8 cellular contexts compared by ENCODE assay signal in genomic region chr2:50401772-50402653, GRCh38.
A peak's percentile ranks its signal among the peaks of the same experiment; 100 is the strongest.
DNase-seq lines count a peak whose midpoint lies in the region; ATAC-seq, FAIRE-seq and TF ChIP-seq lines count a peak whose summit lies in the region.

No MANE protein-coding gene starts in this region.

- H3K27me3 Mint-ChIP-seq in immature natural killer cell (ENCODE audit: low read depth in 3 of 3), result no peaks in the 10 kb centered on the region

- intact Hi-C loops in K562 (cut with micrococcal nuclease), result loop anchor here (2.0 kb wide), 1 partner anchor 1455 kb away; no protein-coding TSS in a partner anchor

- peaks cover 0 to 10% (median 3%) of the 10 kb centered on the region in 6 donors for H3K9me3 Mint-ChIP-seq in immature natural killer cell

- no peaks in the 10 kb centered on the region for H3K4me1 Mint-ChIP-seq in immature natural killer cell

- H3K79me2 ChIP-seq in K562 (ENCODE audit: control insufficient read depth, insufficient read depth, low read length), result no peaks in the 10 kb centered on the region

- H4K20me1 ChIP-seq in K562 (replicated peaks; ENCODE audit: control insufficient read depth, insufficient read depth, low read length), result no peaks in the 10 kb centered on the region

- no peaks in the 10 kb centered on the region for H3K4me1 ChIP-seq in K562 (replicated peaks in 1 of 2; ENCODE audit: control insufficient read depth in 2 of 2, insufficient read depth in 2 of 2, low read length in 2 of 2)
- peaks cover 0 to 19% (median 0%) of the 10 kb centered on the region in 4 donors for H3K4me1 ChIP-seq in tibial nerve

- POLR2A ChIA-PET in K562 (lab: Yijun Ruan, JAX), result no interaction called here

- no peaks in the 10 kb centered on the region for H3K9me3 ChIP-seq in K562 (replicated peaks; ENCODE audit: control insufficient read depth, insufficient read depth, low read depth, low read length)
- no peaks in the 10 kb centered on the region for H3K9me3 ChIP-seq in tibial nerve

- no peak overlapping the region for H3K4me2 ChIP-seq in K562 (ENCODE audit: insufficient read depth, low read length)

- TF ChIP-seq POLR2A in K562 (conservative IDR thresholded peaks at IDR 0.05) (no peak), tibial nerve (IDR thresholded peaks at IDR 0.05) (no peak)

- H3K27me3 ChIP-seq in K562 (ENCODE audit: control insufficient read depth in 2 of 2, insufficient read depth in 2 of 2, low read length in 2 of 2) (no peaks in the 10 kb centered on the region), tibial nerve (no peaks in the 10 kb centered on the region)

- ATAC-seq in GM19395 (IDR thresholded peaks at IDR 0.05; ENCODE audit: unreplicated experiment) (peak; percentile 88), HG03565 (IDR thresholded peaks at IDR 0.05; ENCODE audit: unreplicated experiment) (peak; percentile 85), K562 (no peak)

- FAIRE-seq in K562 (lab: Jason Lieb, UNC), result no peak

- peak; percentile 60 to 71 for TF ChIP-seq RAD21 in K562 (CRISPR knock-in tag; conservative IDR thresholded peaks at IDR 0.05 in 1 of 2, IDR thresholded peaks at IDR 0.05 in 1 of 2)

- no peaks in the 10 kb centered on the region for H3K36me3 ChIP-seq in K562 (ENCODE audit: control insufficient read depth, insufficient read depth, low read length)
- no peaks in the 10 kb centered on the region for H3K36me3 ChIP-seq in tibial nerve

- H2AFZ ChIP-seq in K562 (ENCODE audit: low read depth, low read length), result no peak overlapping the region

- H3K27ac ChIP-seq in K562 (ENCODE audit: extremely low read depth, low read depth, low read length) (no peak overlapping the region), tibial nerve (no peak overlapping the region)

- TF ChIP-seq CTCF in K562 (IDR thresholded peaks at IDR 0.05 in 2 of 3, conservative IDR thresholded peaks at IDR 0.05 in 1 of 3; ENCODE audit: insufficient read depth in 2 of 3, low read depth in 1 of 3, low read length in 3 of 3) (peak; percentile 12 to 51 (median 49); a peak in 4 of 6 replicates), tibial nerve (IDR thresholded peaks at IDR 0.05) (peak; percentile 48 to 74 (median 66))

- H3K4me3 Mint-ChIP-seq in immature natural killer cell, result no peak overlapping the region

- no TSS peak for BruUV-seq in K562 (replicated peaks; lab: Mats Ljungman, UMichigan)

- no peak overlapping the region for H3K9ac ChIP-seq in K562 (ENCODE audit: insufficient read depth in 1 of 2, low read depth in 2 of 2, low read length in 2 of 2)

- CTCF ChIA-PET in K562 (lab: Yijun Ruan, JAX; ENCODE audit: low intra/inter-chr PET ratio), result interaction anchor here (0.8 kb wide), 1 partner anchor 1802 kb away, joined by 4 read pairs; no protein-coding TSS in a partner anchor

- H3K9me1 ChIP-seq in K562 (ENCODE audit: control insufficient read depth, insufficient read depth, low read length), result no peaks in the 10 kb centered on the region

- DNase-seq in DMS53 (lab: John Stamatoyannopoulos, UW) (peak; percentile 76), NCI-H748 (lab: John Stamatoyannopoulos, UW; ENCODE audit: unreplicated experiment) (peak; percentile 73), K562 (ENCODE audit: extremely low read depth in 1 of 4, low spot score in 3 of 4) (peak; percentile 12 to 43 (median 23)), kidney tubule cell (ENCODE audit: low spot score) (peak; percentile 54), tibial nerve (ENCODE audit: low spot score in 2 of 2) (peak; percentile 16 to 44), immature natural killer cell (no peak)

- no peaks in the 10 kb centered on the region for H3K36me3 Mint-ChIP-seq in immature natural killer cell

- in situ Hi-C loops in K562 (cut with MboI), result no loop called here

- H3K27ac Mint-ChIP-seq in immature natural killer cell, result no peak overlapping the region

- TF ChIP-seq EP300 in K562 (IDR thresholded peaks at IDR 0.05; ENCODE audit: low read length) (no peak), tibial nerve (IDR thresholded peaks at IDR 0.05) (no peak)

- H3K4me3 ChIP-seq in K562 (no peak overlapping the region), tibial nerve (no peak overlapping the region)

- WGBS in K562 (ENCODE audit: insufficient coverage, low coverage, missing lambda C conversion rate), result 0% methylated on average over 7 of the region's 7 CpGs
- 3 to 4% methylated on average over 7 of the region's 7 CpGs for WGBS in tibial nerve, 2 donors

TF ChIP-seq in K562, 482 proteins besides CTCF, POLR2A, EP300 and RAD21 (continues in another document):
- TF ChIP-seq PKNOX1 (IDR thresholded peaks at IDR 0.05) (no peak), ZNF644 (tag; IDR thresholded peaks at IDR 0.05; ENCODE audit: low read depth) (no peak), DEAF1 (CRISPR knock-in tag; IDR thresholded peaks at IDR 0.05) (peak; percentile 29; the same call in 1 of the 2 replicates)

Comparison
In these comparisons a context has a peak if more than half of its experiments do, and no peak if none do; other contexts are left out.
1. DNase-seq: peak in DMS53 (single experiment), NCI-H748 (single experiment), K562 (4 of 4), kidney tubule cell (single experiment) and tibial nerve (2 of 2); none in immature natural killer cell (0 of 3).